ENCODE assay signal across 1 cellular context in genomic region chr5:178290376-178290775, GRCh38.
TF ChIP-seq lines count a peak whose summit lies in the region.

No MANE protein-coding gene starts in this region.

TF ChIP-seq in HepG2, 621 proteins besides CTCF, POLR2A, EP300 and RAD21:
- TF ChIP-seq ZBTB44 (CRISPR knock-in tag; IDR thresholded peaks at IDR 0.05) (no peak), IRF9 (CRISPR knock-in tag; IDR thresholded peaks at IDR 0.05; ENCODE audit: borderline replicate concordance) (no peak), HCFC1 (IDR thresholded peaks at IDR 0.05; ENCODE audit: low read depth, low read length) (no peak), ZNF468 (CRISPR knock-in tag; IDR thresholded peaks at IDR 0.05) (no peak), ZMYM2 (CRISPR knock-in tag; IDR thresholded peaks at IDR 0.05) (no peak), ZNF496 (CRISPR knock-in tag; IDR thresholded peaks at IDR 0.05; ENCODE audit: insufficient replicate concordance) (no peak), PHF8 (CRISPR knock-in tag; IDR thresholded peaks at IDR 0.05) (no peak), CERS6 (CRISPR knock-in tag; IDR thresholded peaks at IDR 0.05) (no peak), ZMYM3 (CRISPR knock-in tag; IDR thresholded peaks at IDR 0.05) (no peak), ZZZ3 (CRISPR knock-in tag; IDR thresholded peaks at IDR 0.05; ENCODE audit: borderline replicate concordance) (no peak)
